ENCODE assay signal across 10 cellular contexts in the genomic region with DNA sequence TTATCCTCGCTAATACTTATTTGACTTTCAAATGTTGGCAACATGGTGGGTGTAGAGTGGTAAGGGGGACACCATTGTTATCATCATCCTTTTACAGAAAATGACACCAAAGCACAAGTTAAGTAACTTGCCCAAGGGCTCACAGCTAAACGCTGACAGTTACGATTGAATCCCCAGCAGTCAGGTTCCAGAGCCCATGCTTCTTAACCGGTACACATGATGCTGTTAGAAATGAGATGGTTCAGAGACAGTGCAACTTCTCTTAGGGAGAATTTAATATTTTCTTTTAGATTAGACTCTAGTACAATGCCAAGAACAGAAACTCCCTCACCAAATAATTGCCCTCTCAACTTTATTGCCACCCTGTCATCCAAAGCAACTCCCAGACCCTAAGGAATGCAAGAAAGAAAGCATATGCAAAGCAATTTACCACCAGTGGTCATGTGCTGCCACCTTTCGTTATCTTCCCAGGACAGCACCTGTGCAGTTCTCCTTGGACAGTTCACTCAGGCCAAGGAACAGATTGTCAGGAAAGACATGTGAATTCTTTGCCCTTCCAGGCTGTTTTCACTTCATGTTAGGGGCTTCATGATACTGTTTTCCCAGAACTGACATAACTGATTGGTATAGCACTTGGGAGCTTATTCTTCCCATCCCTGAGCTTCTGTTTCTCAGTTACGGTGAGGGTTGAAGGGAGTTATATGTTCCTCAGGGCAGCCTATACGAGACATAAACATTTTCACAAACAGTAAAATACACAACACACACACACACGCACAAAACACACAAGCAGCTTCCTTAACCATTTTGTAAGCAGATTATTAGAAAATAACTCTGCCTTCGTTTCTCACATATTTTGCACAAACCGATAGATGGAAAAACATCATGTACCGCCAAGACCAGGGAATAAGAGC. TPM values are rescaled to one million over a fixed set of nuclear protein-coding genes. Genes with fewer than 3 reads are reported as not detected.
A peak's percentile ranks its signal among the peaks of the same experiment; 100 is the strongest.
DNase-seq lines count a peak whose midpoint lies in the region; FAIRE-seq and TF ChIP-seq lines count a peak whose summit lies in the region.
"Had no signal": no experiment of that assay in that cellular context is flagged by ENCODE, and none has a peak within 500 bp of the region (broad histone marks: within the 10 kb centered on the region; RNA-seq: fewer than 3 reads in every experiment).

No MANE protein-coding gene starts in this region.

- H3K27ac ChIP-seq in BLaER1 treated with 17β-estradiol and CSF1 and Interleukin-3, amounts not matched to agents 10 nM and 100 nM = 0 out of 22 replicates have a peak overlapping the region, but pooled peaks of 2 of the 11 experiments have one; percentile 7 to 88
- H3K27ac ChIP-seq: SJSA1 had no signal

- CTCF ChIA-PET in MCF 10A (lab: Yijun Ruan, JAX) = interaction anchor here (0.6 to 2.3 kb wide), 25 partner anchors 9 to 1516 kb away, joined by 3 to 29 read pairs (median 4); partner anchors contain the start of gene TAP2

- no peaks in the 10 kb centered on the region for H3K36me3 Mint-ChIP-seq in MCF 10A (ENCODE audit: insufficient read depth, unreplicated experiment)
- H3K36me3 Mint-ChIP-seq in mesothelial cell of epicardium = no peaks in the 10 kb centered on the region
- H3K36me3 Mint-ChIP-seq: natural killer cell had no signal

- POLR2A ChIA-PET in MCF 10A (lab: Yijun Ruan, JAX) = interaction anchor here (0.8 to 1.7 kb wide), 7 partner anchors 9 to 54 kb away, joined by 3 to 6 read pairs (median 4); no protein-coding TSS in a partner anchor

- H3K27me3 Mint-ChIP-seq in MCF 10A (ENCODE audit: insufficient read depth, unreplicated experiment) (peaks cover 3% of the 10 kb centered on the region), mesothelial cell of epicardium (ENCODE audit: low read depth) (peaks cover 23% of the 10 kb centered on the region)

- H4K20me1 ChIP-seq in BLaER1 treated with 17β-estradiol and CSF1 and Interleukin-3, amounts not matched to agents 10 nM and 100 nM = peaks cover 0 to 9% (median 0%) of the 10 kb centered on the region in 11 experiments; a peak in 5 of 22 replicates

- no peak for TF ChIP-seq POLR2A in H54 (IDR thresholded peaks at IDR 0.05; ENCODE audit: low read depth, low read length)

- no TSS peak for BruUV-seq in MCF 10A (replicated peaks; lab: Mats Ljungman, UMichigan)

- H3K9me3 ChIP-seq in BLaER1 treated with 17β-estradiol and CSF1 and Interleukin-3, amounts not matched to agents 10 nM and 100 nM (replicated peaks in 1 of 11) = peaks cover 0 to 10% (median 0%) of the 10 kb centered on the region in 11 experiments; a peak in 7 of 22 replicates
- H3K9me3 ChIP-seq: SJSA1 had no signal

- H3K4me1 Mint-ChIP-seq in MCF 10A (ENCODE audit: insufficient read depth, unreplicated experiment) (peaks cover 5% of the 10 kb centered on the region), mesothelial cell of epicardium (no peaks in the 10 kb centered on the region)

- H3K9me3 Mint-ChIP-seq in MCF 10A (ENCODE audit: unreplicated experiment) (no peaks in the 10 kb centered on the region), mesothelial cell of epicardium (peaks cover 3% of the 10 kb centered on the region)
- H3K9me3 Mint-ChIP-seq: natural killer cell had no signal

- peaks cover 8 to 28% (median 19%) of the 10 kb centered on the region in 11 experiments; a peak in 17 of 22 replicates for H3K36me3 ChIP-seq in BLaER1 treated with 17β-estradiol and CSF1 and Interleukin-3, amounts not matched to agents 10 nM and 100 nM
- H3K36me3 ChIP-seq: SJSA1 had no signal

- H3K9ac ChIP-seq in BLaER1 treated with 17β-estradiol and CSF1 and Interleukin-3, amounts not matched to agents 10 nM and 100 nM = 0 out of 22 replicates have a peak overlapping the region, but pooled peaks of 2 of the 11 experiments have one; percentile 7 to 21

- intact Hi-C loops in MCF 10A (cut with micrococcal nuclease) = loop anchor here (1.0 kb wide), 1 partner anchor 63 kb away; no protein-coding TSS in a partner anchor

- H3K4me3 Mint-ChIP-seq in MCF 10A (ENCODE audit: unreplicated experiment) (no peak overlapping the region), mesothelial cell of epicardium (no peak overlapping the region)
- H3K4me3 Mint-ChIP-seq: natural killer cell had no signal

- peak; percentile 78 for TF ChIP-seq CTCF in GM12873 (IDR thresholded peaks at IDR 0.05; ENCODE audit: insufficient read depth, low read depth, low read length, missing control alignments)
- TF ChIP-seq CTCF in MCF 10A (IDR thresholded peaks at IDR 0.05; ENCODE audit: unreplicated experiment) = peak; percentile 75
- TF ChIP-seq CTCF in mesothelial cell of epicardium (IDR thresholded peaks at IDR 0.05; ENCODE audit: unreplicated experiment) = peak; percentile 13

- H3K27me3 ChIP-seq in BLaER1 treated with 17β-estradiol and CSF1 and Interleukin-3, amounts not matched to agents 10 nM and 100 nM = no peaks in the 10 kb centered on the region

- H3K4me3 ChIP-seq in BLaER1 treated with 17β-estradiol and CSF1 and Interleukin-3, amounts not matched to agents 10 nM and 100 nM = no peak overlapping the region
- H3K4me3 ChIP-seq: SJSA1 had no signal

- FAIRE-seq in H54 (lab: Jason Lieb, UNC) = no peak

- peaks cover 79 to 97% (median 92%) of the 10 kb centered on the region in 10 experiments for H3K4me1 ChIP-seq in BLaER1 treated with 17β-estradiol and CSF1 and Interleukin-3, amounts not matched to agents 10 nM and 100 nM
- H3K4me1 ChIP-seq: SJSA1 had no signal

- H3K27ac Mint-ChIP-seq in MCF 10A (ENCODE audit: low read depth, unreplicated experiment) (no peak overlapping the region), mesothelial cell of epicardium (no peak overlapping the region)

- H3K4me2 ChIP-seq in BLaER1 treated with 17β-estradiol and CSF1 and Interleukin-3, amounts not matched to agents 10 nM and 100 nM = peak overlapping the region in 8 of 11 experiments; percentile 8 to 98 (median 92); a peak in 9 of 22 replicates

- peak; percentile 19 for DNase-seq in NOMO-1 treated with dmso at 0.1 percent for 144 hours (lab: John Stamatoyannopoulos, UW; ENCODE audit: unreplicated experiment)
- peak; percentile 69 for DNase-seq in MCF 10A (ENCODE audit: unreplicated experiment)
- DNase-seq in mesothelial cell of epicardium (ENCODE audit: low spot score in 2 of 2, unreplicated experiment in 2 of 2) = no peak
- no peak for DNase-seq in hippocampal formation (lab: John Stamatoyannopoulos, UW)
- DNase-seq in H54 (ENCODE audit: insufficient read length, low spot score) = no peak
- no peak for DNase-seq in hepatic stellate cell (ENCODE audit: low spot score)
- DNase-seq: natural killer cell had no signal

RNA-seq across cellular contexts. Expression of gene HLA-DMA, which starts 5.1 kb away (rescaled TPM):
- 2.4 and 2.9 TPM in 2 replicates for total RNA-seq in MCF 10A (2022)
- total RNA-seq in mesothelial cell of epicardium = 1.7 to 2.1 TPM (median 2.0 TPM) in 3 replicates

RNA-seq across cellular contexts. Expression of gene HLA-DMB, which starts 7.0 kb away (rescaled TPM):
- total RNA-seq in MCF 10A (2022) (not detected in 2 replicates), mesothelial cell of epicardium (not detected in 3 replicates)
- total RNA-seq: SJSA1 had no signal

RNA-seq across cellular contexts. Expression of gene BRD2, which starts 20.6 kb away (rescaled TPM):
- total RNA-seq in MCF 10A (2022) (201 and 223 TPM in 2 replicates), mesothelial cell of epicardium (235 to 261 TPM (median 246 TPM) in 3 replicates)

Comparison
In these comparisons a context has a peak if more than half of its experiments do, and no peak if none do; other contexts are left out.
1. CTCF ChIP-seq: peak in every context shown above with its lines; median percentile 78 in GM12873; 75 in MCF 10A; 13 in mesothelial cell of epicardium.
2. DNase-seq: peak in NOMO-1 treated with dmso at 0.1 percent for 144 hours (single experiment) and MCF 10A (single experiment); none in mesothelial cell of epicardium (0 of 2), hippocampal formation (0 of 2), H54 (single experiment) and hepatic stellate cell (single experiment).